ENCODE assay signal across 8 cellular contexts in genomic region chr1:148759749-148760148, GRCh38. TPM values are rescaled to one million over a fixed set of nuclear protein-coding genes. Genes with fewer than 3 reads are reported as not detected.
DNase-seq lines count a peak whose midpoint lies in the region; ATAC-seq and TF ChIP-seq lines count a peak whose summit lies in the region.
"Not testable (repeated sequence)": the region's sequence is repeated elsewhere in the genome, so short reads cannot be mapped to it uniquely, and the experiment has no call there.
"Had no signal": no experiment of that assay in that cellular context is flagged by ENCODE, and none has a peak within 500 bp of the region (broad histone marks: within the 10 kb centered on the region; RNA-seq: fewer than 3 reads in every experiment).

No MANE protein-coding gene starts in this region.

- peak; percentile 61 for ATAC-seq in stimulated activated effector memory CD8-positive, alpha-beta T cell treated with anti-CD3 and anti-CD28 coated beads, Interleukin-12 subunit alpha, Interleukin-12 subunit beta, amount 100 ng/mL, for 72 hours

- not testable (repeated sequence) for H3K27me3 ChIP-seq in Peyer's patch; brain microvascular endothelial cell (replicated peaks); right atrium auricular region

- DNase-seq in Peyer's patch: peak in 2 of 3 donors; percentile 14 to 50
- peak; percentile 59 for DNase-seq in activated CD8-positive, alpha-beta memory T cell treated with anti-CD3 and anti-CD28 coated beads for 24 hours
- peak; percentile 0 for DNase-seq in activated T-helper 9 cell treated with anti-CD3 and anti-CD28 coated beads, Interleukin-2, amount 50 U/mL, for 16 hours (ENCODE audit: low read depth)
- peak; percentile 0 for DNase-seq in brain microvascular endothelial cell
- DNase-seq in right atrium auricular region (ENCODE audit: low spot score): peak; percentile 61
- DNase-seq in osteocyte (ENCODE audit: extremely low spot score, unreplicated experiment): peak; percentile 10
- peak in 1 of 2 donors; percentile 72 for DNase-seq in stimulated activated effector memory CD8-positive, alpha-beta T cell treated with anti-CD3 and anti-CD28 coated beads, Interleukin-12 subunit alpha, Interleukin-12 subunit beta, amount 100 ng/mL, for 72 hours (ENCODE audit: low spot score in 2 of 2)

- H3K9me3 Mint-ChIP-seq in osteocyte (ENCODE audit: unreplicated experiment); stimulated activated effector memory CD8-positive, alpha-beta T cell treated with anti-CD3 and anti-CD28 coated beads, Interleukin-12 subunit alpha, Interleukin-12 subunit beta, amount 100 ng/mL, for 72 hours: not testable (repeated sequence)

- not testable (repeated sequence) for TF ChIP-seq CTCF in Peyer's patch (IDR thresholded peaks at IDR 0.05); brain microvascular endothelial cell (IDR thresholded peaks at IDR 0.05; ENCODE audit: low read depth, low read length, missing control alignments); right atrium auricular region (IDR thresholded peaks at IDR 0.05); osteocyte (IDR thresholded peaks at IDR 0.05)

- H3K4me3 ChIP-seq in Peyer's patch; brain microvascular endothelial cell (ENCODE audit: low read depth, low read length); right atrium auricular region: not testable (repeated sequence)

- H3K36me3 Mint-ChIP-seq in osteocyte (ENCODE audit: unreplicated experiment); stimulated activated effector memory CD8-positive, alpha-beta T cell treated with anti-CD3 and anti-CD28 coated beads, Interleukin-12 subunit alpha, Interleukin-12 subunit beta, amount 100 ng/mL, for 72 hours: not testable (repeated sequence)

- not testable (repeated sequence) for H3K9me3 ChIP-seq in Peyer's patch, right atrium auricular region

- not testable (repeated sequence) for H3K36me3 ChIP-seq in Peyer's patch; brain microvascular endothelial cell (replicated peaks); right atrium auricular region

- not testable (repeated sequence) for TF ChIP-seq POLR2A in Peyer's patch (IDR thresholded peaks at IDR 0.05)

- not testable (repeated sequence) for H3K4me3 Mint-ChIP-seq in osteocyte (ENCODE audit: unreplicated experiment); stimulated activated effector memory CD8-positive, alpha-beta T cell treated with anti-CD3 and anti-CD28 coated beads, Interleukin-12 subunit alpha, Interleukin-12 subunit beta, amount 100 ng/mL, for 72 hours

- not testable (repeated sequence) for H3K4me1 Mint-ChIP-seq in osteocyte (ENCODE audit: unreplicated experiment); stimulated activated effector memory CD8-positive, alpha-beta T cell treated with anti-CD3 and anti-CD28 coated beads, Interleukin-12 subunit alpha, Interleukin-12 subunit beta, amount 100 ng/mL, for 72 hours

- not testable (repeated sequence) for H3K4me1 ChIP-seq in Peyer's patch, right atrium auricular region

- not testable (repeated sequence) for H3K27ac Mint-ChIP-seq in osteocyte (ENCODE audit: unreplicated experiment); stimulated activated effector memory CD8-positive, alpha-beta T cell treated with anti-CD3 and anti-CD28 coated beads, Interleukin-12 subunit alpha, Interleukin-12 subunit beta, amount 100 ng/mL, for 72 hours

- H3K27ac ChIP-seq in Peyer's patch, brain microvascular endothelial cell: not testable (repeated sequence)
- H3K27ac ChIP-seq in right atrium auricular region: peak overlapping the region in 1 of 2 donors; percentile 43

- in situ Hi-C loops in brain microvascular endothelial cell (cut with HindIII; ENCODE audit: low pct_ligation_motif_present, low sequenced_read_pairs): not testable (repeated sequence)

- H3K27me3 Mint-ChIP-seq in osteocyte (ENCODE audit: unreplicated experiment): not testable (repeated sequence)

RNA-seq across cellular contexts. Expression of gene NUDT4B, which starts 11.2 kb away (rescaled TPM):
- 10 to 100 TPM in 2 of 4 donors, 1 to 10 TPM in 2; 6.3 to 29.6 (median 14.5) TPM for total RNA-seq in Peyer's patch
- total RNA-seq in right atrium auricular region: 10 to 100 TPM; 88.6 to 96.0 TPM
- total RNA-seq in osteocyte: 0.68 TPM in 1 of 2 replicates, not detected in the other
- total RNA-seq: vagina had no signal
